ENCODE assay signal across 20 cellular contexts in the genomic region with DNA sequence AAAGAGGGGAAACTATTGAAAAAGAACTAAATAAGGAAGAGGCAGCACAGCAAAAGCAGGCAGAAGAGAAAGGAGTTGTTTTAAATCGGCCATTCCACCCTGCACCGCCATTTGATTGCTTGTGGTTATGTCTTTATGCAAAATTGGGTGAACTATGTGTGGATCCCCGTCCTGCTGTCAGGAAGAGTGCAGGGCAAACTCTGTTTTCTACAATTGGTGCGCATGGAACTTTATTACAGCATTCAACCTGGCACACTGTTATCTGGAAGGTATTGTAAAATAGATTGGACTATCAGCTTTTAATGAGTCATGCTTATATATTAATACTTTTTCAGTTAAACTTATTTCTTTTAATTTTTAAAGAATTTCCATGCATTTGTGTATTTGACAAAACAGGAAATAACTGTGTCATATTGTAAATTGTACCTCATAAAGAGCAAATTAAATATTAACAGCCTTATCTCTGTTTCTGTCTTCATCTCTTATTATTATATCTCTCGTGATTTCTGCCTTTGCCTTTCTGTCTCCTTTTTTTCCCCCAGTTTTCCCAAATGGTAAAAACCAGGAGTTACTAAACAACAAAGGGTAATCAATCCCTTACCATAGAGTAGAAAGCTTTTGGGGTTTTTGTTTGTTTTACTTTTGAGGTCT.
DNase-seq lines count a peak whose midpoint lies in the region; ATAC-seq, FAIRE-seq and TF ChIP-seq lines count a peak whose summit lies in the region.
"Had no signal": no experiment of that assay in that cellular context is flagged by ENCODE, and none has a peak within 500 bp of the region (broad histone marks: within the 10 kb centered on the region; RNA-seq: fewer than 3 reads in every experiment).

No MANE protein-coding gene starts in this region.

- peak overlapping the region; percentile 1 for H3K27ac Mint-ChIP-seq in chondrocyte (ENCODE audit: unreplicated experiment)
- peak overlapping the region; percentile 65 for H3K27ac Mint-ChIP-seq in nephron progenitor cell

- peaks cover 3% of the 10 kb centered on the region for H3K9me3 Mint-ChIP-seq in chondrocyte (ENCODE audit: low read depth)
- no peaks in the 10 kb centered on the region for H3K9me3 Mint-ChIP-seq in nephron progenitor cell

- TF ChIP-seq POLR2A in HepG2 (IDR thresholded peaks at IDR 0.05; ENCODE audit: insufficient read depth in 1 of 2, low read depth in 2 of 2, low read length in 2 of 2), result no peak

- TF ChIP-seq RAD21 in liver (IDR thresholded peaks at IDR 0.05), result no peak
- no peak for TF ChIP-seq RAD21 in HepG2 (CRISPR knock-in tag; IDR thresholded peaks at IDR 0.05)
- no peak for TF ChIP-seq RAD21 in SK-N-SH (IDR thresholded peaks at IDR 0.05; ENCODE audit: low read length)

- ATAC-seq in HepG2, result no peak
- ATAC-seq in GM18517 (IDR thresholded peaks at IDR 0.05; ENCODE audit: unreplicated experiment), result no peak
- no peak for ATAC-seq in HG02623 (IDR thresholded peaks at IDR 0.05; ENCODE audit: unreplicated experiment)
- ATAC-seq: Right ventricle myocardium inferior had no signal

- no peaks in the 10 kb centered on the region for H3K9me2 ChIP-seq in SK-N-SH

- H3K36me3 Mint-ChIP-seq in chondrocyte (ENCODE audit: low read depth), result peaks cover 25% of the 10 kb centered on the region
- peaks cover 44% of the 10 kb centered on the region for H3K36me3 Mint-ChIP-seq in nephron progenitor cell (ENCODE audit: low read depth)

- no peaks in the 10 kb centered on the region for H3K27me3 ChIP-seq in liver (ENCODE audit: control insufficient read depth in 4 of 4, insufficient read depth in 4 of 4, low read length in 3 of 4)
- no peaks in the 10 kb centered on the region for H3K27me3 ChIP-seq in HepG2 (ENCODE audit: control insufficient read depth in 1 of 2, insufficient read depth in 2 of 2, low read length in 2 of 2)
- no peaks in the 10 kb centered on the region for H3K27me3 ChIP-seq in SK-N-SH (ENCODE audit: insufficient read depth)
- H3K27me3 ChIP-seq: BE2C, SJSA1 had no signal

- DNase-seq in HepG2 (ENCODE audit: low spot score) (no peak), chondrocyte (ENCODE audit: low spot score) (no peak), nephron progenitor cell (no peak), SK-N-SH (no peak)
- DNase-seq: BE2C, EL, GF-D8, H7, KG1, NCI-H1105 treated with DMSO at 0.1 percent for 48 hours, NCI-H2029 treated with DMSO at 0.1 percent for 48 hours, NCI-H2171, NCI-H345, NCI-H524 had no signal

- H3K4me1 ChIP-seq in liver (ENCODE audit: control insufficient read depth in 4 of 4, insufficient read depth in 4 of 4, low read length in 3 of 4), result peaks cover 0 to 6% (median 3%) of the 10 kb centered on the region in 4 donors
- no peaks in the 10 kb centered on the region for H3K4me1 ChIP-seq in HepG2 (ENCODE audit: insufficient read depth, low read length)
- no peaks in the 10 kb centered on the region for H3K4me1 ChIP-seq in SK-N-SH (ENCODE audit: control insufficient read depth in 1 of 2, insufficient read depth in 2 of 2, low read depth in 1 of 2, low read length in 1 of 2)
- H3K4me1 ChIP-seq: BE2C, SJSA1 had no signal

- H3K9me3 ChIP-seq in liver (ENCODE audit: control insufficient read depth in 4 of 4, low read length in 3 of 4) (no peaks in the 10 kb centered on the region), HepG2 (ENCODE audit: low read length) (no peaks in the 10 kb centered on the region), SK-N-SH (no peaks in the 10 kb centered on the region)
- H3K9me3 ChIP-seq: BE2C, SJSA1 had no signal

- H3K27me3 Mint-ChIP-seq in chondrocyte (ENCODE audit: low read depth) (no peaks in the 10 kb centered on the region), nephron progenitor cell (ENCODE audit: low read depth, poor library complexity) (no peaks in the 10 kb centered on the region)

- no peak overlapping the region for H3K4me2 ChIP-seq in HepG2 (ENCODE audit: low read depth, low read length)
- no peak overlapping the region for H3K4me2 ChIP-seq in SK-N-SH

- H2AFZ ChIP-seq in HepG2 (ENCODE audit: low read length) (no peak overlapping the region), SK-N-SH (ENCODE audit: low read depth) (no peak overlapping the region)

- WGBS in liver, result 61% methylated on average over 5 of the region's 5 CpGs
- WGBS in HepG2 (ENCODE audit: low lambda C conversion rate), result 97% methylated on average over 5 of the region's 5 CpGs
- WGBS in SK-N-SH (ENCODE audit: low lambda C conversion rate), result 87% methylated on average over 5 of the region's 5 CpGs

- H3K4me3 ChIP-seq in liver (ENCODE audit: low read depth in 1 of 3, low read length in 3 of 3), result no peak overlapping the region
- H3K4me3 ChIP-seq in HepG2 (replicated peaks in 1 of 3; ENCODE audit: insufficient read depth in 1 of 3, low read depth in 2 of 3, low read length in 3 of 3), result no peak overlapping the region
- no peak overlapping the region for H3K4me3 ChIP-seq in SK-N-SH (ENCODE audit: low read depth in 2 of 2, low read length in 1 of 2)
- H3K4me3 ChIP-seq: SJSA1 had no signal

- H3K27ac ChIP-seq in liver (ENCODE audit: low read depth in 1 of 2, low read length in 2 of 2) (no peak overlapping the region), HepG2 (ENCODE audit: extremely low read length, insufficient read depth, low read length) (no peak overlapping the region), SK-N-SH (ENCODE audit: low read depth in 2 of 2, low read length in 1 of 2) (no peak overlapping the region)
- H3K27ac ChIP-seq: HL-60, SJSA1 had no signal

- H3K79me2 ChIP-seq in HepG2 (ENCODE audit: insufficient read depth, low read length) (no peaks in the 10 kb centered on the region), SK-N-SH (ENCODE audit: insufficient read depth) (no peaks in the 10 kb centered on the region)

- TF ChIP-seq EP300 in HepG2 (IDR thresholded peaks at IDR 0.05; ENCODE audit: low read depth in 2 of 2, low read length in 2 of 2) (no peak), HepG2 (CRISPR knock-in tag; IDR thresholded peaks at IDR 0.05; ENCODE audit: borderline replicate concordance) (no peak), SK-N-SH (IDR thresholded peaks at IDR 0.05; ENCODE audit: borderline replicate concordance in 1 of 2, low read depth in 1 of 2, low read length in 1 of 2) (no peak)

- no peak for FAIRE-seq in HepG2 (lab: Jason Lieb, UNC)

- intact Hi-C loops in HepG2 (cut with micrococcal nuclease; ENCODE audit: unreplicated experiment), result no loop called here

- TF ChIP-seq CTCF in liver (IDR thresholded peaks at IDR 0.05; ENCODE audit: low read depth, low read length, missing input control), result no peak
- TF ChIP-seq CTCF in HepG2 (CRISPR knock-in tag; IDR thresholded peaks at IDR 0.05), result no peak
- no peak for TF ChIP-seq CTCF in chondrocyte (IDR thresholded peaks at IDR 0.05)
- TF ChIP-seq CTCF in nephron progenitor cell (IDR thresholded peaks at IDR 0.05), result no peak
- TF ChIP-seq CTCF in SK-N-SH (IDR thresholded peaks at IDR 0.05), result no peak

- peaks cover 7 to 40% (median 35%) of the 10 kb centered on the region in 4 donors for H3K36me3 ChIP-seq in liver (ENCODE audit: control insufficient read depth in 4 of 4, insufficient read depth in 3 of 4, low read depth in 1 of 4, low read length in 3 of 4)
- H3K36me3 ChIP-seq in HepG2 (replicated peaks in 1 of 2; ENCODE audit: control insufficient read depth in 1 of 2, insufficient read depth in 2 of 2, low read length in 2 of 2), result peaks cover 5 to 19% of the 10 kb centered on the region in 2 experiments; a peak in 4 of 5 replicates
- peaks cover 41 to 57% of the 10 kb centered on the region in 2 experiments for H3K36me3 ChIP-seq in SK-N-SH (replicated peaks in 1 of 2; ENCODE audit: control insufficient read depth in 1 of 2, insufficient read depth in 2 of 2, low read length in 1 of 2)

- H3K4me1 Mint-ChIP-seq in chondrocyte (ENCODE audit: low read depth), result no peaks in the 10 kb centered on the region
- no peaks in the 10 kb centered on the region for H3K4me1 Mint-ChIP-seq in nephron progenitor cell

- no peaks in the 10 kb centered on the region for H4K20me1 ChIP-seq in HepG2 (ENCODE audit: insufficient read depth, low read length)
- no peaks in the 10 kb centered on the region for H4K20me1 ChIP-seq in SK-N-SH (ENCODE audit: insufficient read depth)

- H3F3A ChIP-seq in SK-N-SH (replicated peaks; ENCODE audit: insufficient read depth), result peaks cover 7% of the 10 kb centered on the region

- CTCF ChIA-PET in HepG2 (lab: Yijun Ruan, JAX; ENCODE audit: low intra/inter-chr PET ratio, low total read pairs), result no interaction called here
- CTCF ChIA-PET in SK-N-SH (lab: Yijun Ruan, JAX), result interaction anchor here (0.7 kb wide), 1 partner anchor 241 kb away, joined by 3 read pairs; no protein-coding TSS in a partner anchor

- in situ Hi-C loops in HepG2 (cut with HindIII; ENCODE audit: extremely low pct_ligation_motif_present, low pct_unique_long_range_greater_than_20kb), result no loop called here

- no TSS peak for BruUV-seq in HepG2 (replicated peaks; lab: Mats Ljungman, UMichigan)

- POLR2A ChIA-PET in HepG2 (lab: Yijun Ruan, JAX), result no interaction called here
- POLR2A ChIA-PET in SK-N-SH (lab: Yijun Ruan, JAX), result no interaction called here

- H3K4me3 Mint-ChIP-seq in chondrocyte (ENCODE audit: unreplicated experiment), result no peak overlapping the region
- no peak overlapping the region for H3K4me3 Mint-ChIP-seq in nephron progenitor cell

- peak overlapping the region in 1 of 2 donors; percentile 4 for H3K9ac ChIP-seq in liver (ENCODE audit: low read depth in 1 of 2, low read length in 2 of 2)
- H3K9ac ChIP-seq in HepG2 (ENCODE audit: insufficient read depth, low read depth, low read length), result no peak overlapping the region
- no peak overlapping the region for H3K9ac ChIP-seq in SK-N-SH

TF ChIP-seq in liver, 16 proteins besides CTCF, POLR2A, EP300 and RAD21:
- TF ChIP-seq YY1 (IDR thresholded peaks at IDR 0.05) (peak; percentile 31), FOXA1 (IDR thresholded peaks at IDR 0.05) (no peak), HNF4A (conservative IDR thresholded peaks at IDR 0.05) (peak; percentile 22 to 44)

TF ChIP-seq in HepG2, 621 proteins besides CTCF, POLR2A, EP300 and RAD21 (continues in another document):
- no peak for TF ChIP-seq ZNF549 (CRISPR knock-in tag; IDR thresholded peaks at IDR 0.05)
- TF ChIP-seq, protein P1, sequence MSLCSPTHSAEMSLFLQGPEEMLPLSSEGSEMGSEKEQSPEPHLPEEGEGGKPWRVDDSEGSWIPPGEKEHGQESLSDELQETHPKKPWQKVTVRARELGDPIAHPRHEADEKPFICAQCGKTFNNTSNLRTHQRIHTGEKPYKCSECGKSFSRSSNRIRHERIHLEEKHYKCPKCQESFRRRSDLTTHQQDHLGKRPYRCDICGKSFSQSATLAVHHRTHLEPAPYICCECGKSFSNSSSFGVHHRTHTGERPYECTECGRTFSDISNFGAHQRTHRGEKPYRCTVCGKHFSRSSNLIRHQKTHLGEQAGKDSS (CRISPR knock-in tag; IDR thresholded peaks at IDR 0.05; ENCODE audit: borderline replicate concordance, low read depth), result no peak

TF ChIP-seq in SK-N-SH, 30 proteins besides CTCF, POLR2A, EP300 and RAD21 (continues in another document):
- TF ChIP-seq GATA2 (CRISPR knock-in tag; IDR thresholded peaks at IDR 0.05) (no peak), NFIC (IDR thresholded peaks at IDR 0.05; ENCODE audit: borderline replicate concordance) (no peak), MXI1 (IDR thresholded peaks at IDR 0.05; ENCODE audit: low read depth, low read length) (no peak), FOSL2 (IDR thresholded peaks at IDR 0.05; ENCODE audit: borderline replicate concordance, low read depth) (no peak)
